ENCODE assay signal across 30 cellular contexts in the genomic region with DNA sequence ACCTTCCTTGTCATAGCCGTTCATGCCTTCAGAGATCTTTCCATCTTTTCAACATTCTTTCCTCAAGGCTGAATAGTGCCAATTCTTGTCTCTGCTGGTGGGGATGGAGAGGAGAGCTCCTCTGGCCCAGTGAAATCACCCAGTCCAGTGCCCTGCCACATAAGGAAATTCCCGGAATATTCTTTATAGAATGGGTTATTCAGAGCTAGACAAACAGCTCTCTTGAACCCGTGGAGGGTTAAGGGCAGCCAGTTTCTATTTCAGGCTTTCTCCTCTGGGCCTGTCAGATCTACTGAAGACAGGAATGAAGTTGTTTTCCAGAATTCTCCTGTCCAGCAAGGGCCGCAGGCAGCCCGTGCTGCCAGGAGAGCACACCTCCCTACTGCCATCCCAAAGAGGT. TPM values are rescaled to one million over a fixed set of nuclear protein-coding genes. Genes with fewer than 3 reads are reported as not detected.
"Had no signal": no experiment of that assay in that cellular context is flagged by ENCODE, and none has a peak within 500 bp of the region (broad histone marks: within the 10 kb centered on the region; RNA-seq: fewer than 3 reads in every experiment).

No MANE protein-coding gene starts in this region.

- H3K36me3 ChIP-seq: gastrocnemius medialis, SJSA1 had no signal

- ATAC-seq: activated CD8-positive, alpha-beta T cell treated with anti-CD3 and anti-CD28 coated beads, Interleukin-2, amount 10 ng/mL, durations not matched to agents 7 days and 5 days; activated naive CD4-positive, alpha-beta T cell treated with anti-CD3 and anti-CD28 coated beads, Interleukin-2, amount 50 U/mL, for 72 hours; activated T-helper 17 cell treated with anti-CD3 and anti-CD28 coated beads, Interleukin-2, amount 50 U/mL, for 72 hours; effector memory CD8-positive, alpha-beta T cell; esophagus mucosa; left lung; natural killer cell; stimulated activated memory B cell treated with anti-CD40 and anti-IgM and Interleukin-4, amounts not matched to agents 10 μg/mL and 1 μg/mL and 100 μg/mL, for 72 hours had no signal

- DNase-seq: activated CD4-positive, alpha-beta T cell treated with anti-CD3 and anti-CD28 coated beads for 1 hour; activated CD4-positive, alpha-beta T cell treated with anti-CD3 and anti-CD28 coated beads, Interleukin-2, amount 50 U/mL, for 1 hour; activated CD8-positive, alpha-beta T cell treated with anti-CD3 and anti-CD28 coated beads, Interleukin-2, amount 10 ng/mL, durations not matched to agents 7 days and 5 days; activated T-cell treated with anti-CD3 and anti-CD28 coated beads, Interleukin-2, amount 50 U/mL, for 1 hour; effector memory CD8-positive, alpha-beta T cell; gastrocnemius medialis; head of caudate nucleus; left lung; mammary epithelial cell; natural killer cell; stimulated activated CD4-positive, alpha-beta T cell treated with anti-CD3 and anti-CD28 coated beads, Interleukin-1b, Interleukin-23, amount 100 ng/mL, for 48 hours; stomach; T-helper 9 cell had no signal

- FAIRE-seq: astrocyte had no signal

- H3K4me1 ChIP-seq: gastrocnemius medialis, left lung had no signal

- H3K27me3 ChIP-seq: gastrocnemius medialis, left lung, SJSA1, stomach had no signal

- H3K4me3 ChIP-seq: gastrocnemius medialis, left lung, SJSA1, skin epidermis, stomach had no signal

- H3K9me3 ChIP-seq: gastrocnemius medialis, left lung, SJSA1, stomach had no signal

- H3K27ac ChIP-seq: left lung, SJSA1, skin epidermis had no signal

RNA-seq across cellular contexts. Expression of gene NRIP2, which starts 8.1 kb away (rescaled TPM):
- total RNA-seq: activated CD8-positive, alpha-beta T cell treated with anti-CD3 and anti-CD28 coated beads, Interleukin-2, amount 10 ng/mL, durations not matched to agents 7 days and 5 days; activated naive CD4-positive, alpha-beta T cell treated with anti-CD3 and anti-CD28 coated beads, Interleukin-2, amount 50 U/mL, for 72 hours; activated T-helper 17 cell treated with anti-CD3 and anti-CD28 coated beads, Interleukin-2, amount 50 U/mL, for 72 hours; astrocyte; endothelial cell of umbilical vein; kidney epithelial cell; mammary epithelial cell; mesothelial cell of epicardium; natural killer cell; osteocyte; progenitor cell of endocrine pancreas; T-helper 1 cell treated with Interleukin-12 subunit alpha and Interleukin-12 subunit beta and Interleukin-4 antibody, amounts not matched to agents 30 ng/mL and 1 ng/mL, for 36 hours had no signal
- polyA plus RNA-seq: endothelial cell of umbilical vein, mammary epithelial cell had no signal

RNA-seq across cellular contexts. Expression of gene TEX52, which starts 13.9 kb away (rescaled TPM):
- total RNA-seq: astrocyte; cerebellum; dermis microvascular lymphatic vessel endothelial cell; endothelial cell of umbilical vein; esophagus mucosa; kidney epithelial cell; left lung; mammary epithelial cell; mesothelial cell of epicardium; natural killer cell; osteocyte; progenitor cell of endocrine pancreas; SJSA1; stomach; T-helper 1 cell treated with Interleukin-12 subunit alpha and Interleukin-12 subunit beta and Interleukin-4 antibody, amounts not matched to agents 30 ng/mL and 1 ng/mL, for 36 hours; temporal lobe had no signal
- polyA plus RNA-seq: adipose tissue, endothelial cell of umbilical vein, mammary epithelial cell, stomach had no signal
